Comparison of ENCODE assay signal across 1 cellular context in genomic region chr6:116248577-116248976, GRCh38.
TF ChIP-seq lines count a peak whose summit lies in the region.

No MANE protein-coding gene starts in this region.

TF ChIP-seq in K562, 482 proteins besides CTCF, POLR2A, EP300 and RAD21:
- TF ChIP-seq ZNF316 (IDR thresholded peaks at IDR 0.05) (0 out of 2 replicates have a peak, but pooled peaks have one; percentile 3), ETS2 (tag; IDR thresholded peaks at IDR 0.05; ENCODE audit: borderline replicate concordance, poor library complexity, severe bottlenecking) (no peak)
